Comparison of ENCODE assay signal across 15 cellular contexts in genomic region chr15:59244337-59244736, GRCh38. TPM values are rescaled to one million over a fixed set of nuclear protein-coding genes. Genes with fewer than 3 reads are reported as not detected.
DNase-seq lines count a peak whose midpoint lies in the region; ATAC-seq and TF ChIP-seq lines count a peak whose summit lies in the region.
"Had no signal": no experiment of that assay in that cellular context is flagged by ENCODE, and none has a peak within 500 bp of the region (broad histone marks: within the 10 kb centered on the region; RNA-seq: fewer than 3 reads in every experiment).

No MANE protein-coding gene starts in this region.

- no peak overlapping the region for H3K27ac Mint-ChIP-seq in activated CD4-positive, alpha-beta memory T cell treated with anti-CD3 and anti-CD28 coated beads, Interleukin-2, amount 10 ng/mL, durations not matched to agents 7 days and 5 days
- H3K27ac Mint-ChIP-seq in CD14-positive monocyte (no peak overlapping the region), MCF 10A (ENCODE audit: low read depth, unreplicated experiment) (no peak overlapping the region)
- H3K27ac Mint-ChIP-seq: activated naive CD8-positive, alpha-beta T cell treated with anti-CD3 and anti-CD28 coated beads, Interleukin-2, amount 10 ng/mL, durations not matched to agents 7 days and 5 days; immature natural killer cell; T-helper 2 cell treated with Interferon-gamma antibody and Interleukin-4, amounts not matched to agents 5 μg/mL and 100 μg/mL, for 36 hours had no signal

- H3K4me1 Mint-ChIP-seq in activated CD4-positive, alpha-beta memory T cell treated with anti-CD3 and anti-CD28 coated beads, Interleukin-2, amount 10 ng/mL, durations not matched to agents 7 days and 5 days: peaks cover 18% of the 10 kb centered on the region
- H3K4me1 Mint-ChIP-seq in CD14-positive monocyte: peaks cover 2% of the 10 kb centered on the region
- no peaks in the 10 kb centered on the region for H3K4me1 Mint-ChIP-seq in MCF 10A (ENCODE audit: insufficient read depth, unreplicated experiment)

- DNase-seq in renal cortical epithelial cell (ENCODE audit: low read depth) (peak; percentile 94), CD14-positive monocyte (ENCODE audit: low spot score) (no peak), MCF 10A (ENCODE audit: unreplicated experiment) (no peak)
- DNase-seq in activated CD4-positive, alpha-beta memory T cell treated with anti-CD3 and anti-CD28 coated beads, Interleukin-2, amount 10 ng/mL, durations not matched to agents 7 days and 5 days: no peak
- DNase-seq: activated naive CD8-positive, alpha-beta T cell treated with anti-CD3 and anti-CD28 coated beads, Interleukin-2, amount 10 ng/mL, durations not matched to agents 7 days and 5 days; effector memory CD4-positive, alpha-beta T cell; immature natural killer cell; NCI-H446 treated with DMSO at 0.1 percent for 48 hours had no signal

- H3K27me3 Mint-ChIP-seq in activated CD4-positive, alpha-beta memory T cell treated with anti-CD3 and anti-CD28 coated beads, Interleukin-2, amount 10 ng/mL, durations not matched to agents 7 days and 5 days: peaks cover 9% of the 10 kb centered on the region
- H3K27me3 Mint-ChIP-seq in CD14-positive monocyte (ENCODE audit: low read depth in 3 of 3) (no peaks in the 10 kb centered on the region), MCF 10A (ENCODE audit: insufficient read depth, unreplicated experiment) (no peaks in the 10 kb centered on the region)
- H3K27me3 Mint-ChIP-seq: activated naive CD8-positive, alpha-beta T cell treated with anti-CD3 and anti-CD28 coated beads, Interleukin-2, amount 10 ng/mL, durations not matched to agents 7 days and 5 days had no signal

- intact Hi-C loops in CD14-positive monocyte (cut with micrococcal nuclease): no loop called here
- intact Hi-C loops in MCF 10A (cut with micrococcal nuclease): no loop called here

- BruUV-seq in MCF 10A (replicated peaks; lab: Mats Ljungman, UMichigan): no TSS peak

- H3K4me3 Mint-ChIP-seq in activated CD4-positive, alpha-beta memory T cell treated with anti-CD3 and anti-CD28 coated beads, Interleukin-2, amount 10 ng/mL, durations not matched to agents 7 days and 5 days: no peak overlapping the region
- H3K4me3 Mint-ChIP-seq in CD14-positive monocyte (no peak overlapping the region), MCF 10A (ENCODE audit: unreplicated experiment) (no peak overlapping the region)
- H3K4me3 Mint-ChIP-seq: activated naive CD8-positive, alpha-beta T cell treated with anti-CD3 and anti-CD28 coated beads, Interleukin-2, amount 10 ng/mL, durations not matched to agents 7 days and 5 days; immature natural killer cell; T-helper 2 cell treated with Interferon-gamma antibody and Interleukin-4, amounts not matched to agents 5 μg/mL and 100 μg/mL, for 36 hours had no signal

- POLR2A ChIA-PET in activated CD4-positive, alpha-beta memory T cell treated with anti-CD3 and anti-CD28 coated beads, Interleukin-2, amount 10 ng/mL, durations not matched to agents 7 days and 5 days (lab: Charles Lee): interaction anchor here (0.7 to 0.9 kb wide), 2 partner anchors 10 to 11 kb away, joined by 3 to 6 read pairs; no protein-coding TSS in a partner anchor
- POLR2A ChIA-PET in MCF 10A (lab: Yijun Ruan, JAX): interaction anchor here (0.5 to 1.0 kb wide), 3 partner anchors 12 to 1748 kb away, joined by 3 to 4 read pairs (median 3); partner anchors contain the start of gene MYO1E

- CTCF ChIA-PET in activated CD4-positive, alpha-beta memory T cell treated with anti-CD3 and anti-CD28 coated beads, Interleukin-2, amount 10 ng/mL, durations not matched to agents 7 days and 5 days (lab: Charles Lee): no interaction called here
- CTCF ChIA-PET in MCF 10A (lab: Yijun Ruan, JAX): no interaction called here

- no peaks in the 10 kb centered on the region for H3K9me3 Mint-ChIP-seq in activated CD4-positive, alpha-beta memory T cell treated with anti-CD3 and anti-CD28 coated beads, Interleukin-2, amount 10 ng/mL, durations not matched to agents 7 days and 5 days
- H3K9me3 Mint-ChIP-seq in CD14-positive monocyte (peaks cover 0 to 2% (median 0%) of the 10 kb centered on the region in 7 donors), MCF 10A (ENCODE audit: unreplicated experiment) (no peaks in the 10 kb centered on the region)
- H3K9me3 Mint-ChIP-seq: activated naive CD8-positive, alpha-beta T cell treated with anti-CD3 and anti-CD28 coated beads, Interleukin-2, amount 10 ng/mL, durations not matched to agents 7 days and 5 days; immature natural killer cell; T-helper 2 cell treated with Interferon-gamma antibody and Interleukin-4, amounts not matched to agents 5 μg/mL and 100 μg/mL, for 36 hours had no signal

- peak; percentile 88 for ATAC-seq in GM18870 (IDR thresholded peaks at IDR 0.05; ENCODE audit: unreplicated experiment)
- peak; percentile 92 for ATAC-seq in GM21619 (IDR thresholded peaks at IDR 0.05; ENCODE audit: unreplicated experiment)
- peak; percentile 91 for ATAC-seq in HG03342 (IDR thresholded peaks at IDR 0.05; ENCODE audit: unreplicated experiment)

- H3K36me3 Mint-ChIP-seq in activated CD4-positive, alpha-beta memory T cell treated with anti-CD3 and anti-CD28 coated beads, Interleukin-2, amount 10 ng/mL, durations not matched to agents 7 days and 5 days (ENCODE audit: low read depth): no peaks in the 10 kb centered on the region
- H3K36me3 Mint-ChIP-seq in CD14-positive monocyte: peaks cover 12 to 13% of the 10 kb centered on the region in 2 donors
- peaks cover 16% of the 10 kb centered on the region for H3K36me3 Mint-ChIP-seq in MCF 10A (ENCODE audit: insufficient read depth, unreplicated experiment)
- H3K36me3 Mint-ChIP-seq: immature natural killer cell had no signal

- no peak for TF ChIP-seq CTCF in CD14-positive monocyte (IDR thresholded peaks at IDR 0.05)
- no peak for TF ChIP-seq CTCF in MCF 10A (IDR thresholded peaks at IDR 0.05; ENCODE audit: unreplicated experiment)

RNA-seq across cellular contexts. Expression of gene LDHAL6B, which starts 37.7 kb away (rescaled TPM):
- total RNA-seq in renal cortical epithelial cell: not detected in 2 replicates
- total RNA-seq in activated CD4-positive, alpha-beta memory T cell treated with anti-CD3 and anti-CD28 coated beads, Interleukin-2, amount 10 ng/mL, durations not matched to agents 7 days and 5 days: not detected
- not detected for polyA plus RNA-seq in CD14-positive monocyte
- total RNA-seq in MCF 10A (2022): not detected in 2 replicates
- total RNA-seq: activated naive CD8-positive, alpha-beta T cell treated with anti-CD3 and anti-CD28 coated beads, Interleukin-2, amount 10 ng/mL, durations not matched to agents 7 days and 5 days; Daoy; HT1080; osteocyte had no signal
- polyA plus RNA-seq: immature natural killer cell had no signal
